Comparison of ENCODE assay signal across 1 cellular context in the genomic region with DNA sequence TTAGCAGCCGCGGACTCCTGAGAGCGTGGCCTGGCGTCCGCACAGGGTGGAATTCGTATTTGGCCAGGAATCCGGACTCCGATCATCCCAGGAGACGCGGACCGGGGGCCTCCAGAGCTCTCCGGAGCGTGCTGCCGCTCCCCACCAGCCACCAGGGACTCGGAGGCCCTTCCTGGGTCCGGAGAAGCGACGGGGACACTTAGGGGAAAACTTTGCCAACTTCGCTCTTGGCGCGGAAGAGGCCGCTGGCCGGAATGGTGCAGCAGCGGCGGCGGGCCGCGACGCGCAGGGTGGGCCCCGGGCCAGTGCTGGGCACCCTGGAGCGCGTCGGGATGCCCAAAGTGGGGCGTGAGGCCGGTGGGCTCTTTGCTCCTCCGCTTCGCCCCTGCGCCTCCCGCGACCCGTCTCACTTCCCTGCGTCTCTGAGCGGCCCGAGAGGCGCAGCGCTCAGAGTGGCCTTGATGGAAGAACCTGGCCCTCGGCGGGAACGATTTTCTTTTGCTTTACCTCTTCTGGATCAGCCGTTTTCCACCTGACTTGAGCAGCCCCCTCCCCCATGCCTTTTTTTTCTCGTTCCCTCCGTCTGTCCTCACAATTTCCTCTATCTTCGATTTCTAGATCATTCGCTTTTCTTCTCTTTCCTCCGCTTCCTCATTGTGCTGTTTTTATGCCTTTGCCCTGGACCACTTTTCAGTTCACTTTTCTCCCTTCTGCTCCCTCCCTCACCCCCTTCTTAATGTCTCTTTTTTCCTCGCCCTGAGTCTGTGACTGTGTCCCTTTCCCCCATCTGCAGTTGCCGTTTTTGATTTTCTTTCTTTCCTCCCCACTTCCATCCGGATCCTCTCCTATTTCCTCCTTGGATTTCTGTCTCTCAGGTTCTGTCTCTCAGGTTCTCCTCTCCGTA.
TF ChIP-seq lines count a peak whose summit lies in the region.

No MANE protein-coding gene starts in this region.

TF ChIP-seq in HepG2, 621 proteins besides CTCF, POLR2A, EP300 and RAD21:
- peak; percentile 21 for TF ChIP-seq AGO2 (optimal IDR thresholded peaks at IDR 0.05; ENCODE audit: low read depth, low read length)
- TF ChIP-seq ZNF280B (CRISPR knock-in tag; IDR thresholded peaks at IDR 0.05; ENCODE audit: borderline replicate concordance): no peak
